Comparison of ENCODE assay signal across 8 cellular contexts in genomic region chr17:50210249-50211225, GRCh38. TPM values are rescaled to one million over a fixed set of nuclear protein-coding genes. Genes with fewer than 3 reads are reported as not detected.
DNase-seq lines count a peak whose midpoint lies in the region; ATAC-seq and TF ChIP-seq lines count a peak whose summit lies in the region.

No MANE protein-coding gene starts in this region.

- H3K4me2 ChIP-seq in fibroblast of lung (ENCODE audit: extremely low read depth, insufficient read depth, low read length) = peak overlapping the region; percentile 93

- H3K36me3 ChIP-seq in Peyer's patch = no peaks in the 10 kb centered on the region
- no peaks in the 10 kb centered on the region for H3K36me3 ChIP-seq in fibroblast of lung (ENCODE audit: control insufficient read depth, insufficient read depth, low read length)

- H3K27me3 ChIP-seq in Peyer's patch = no peaks in the 10 kb centered on the region
- H3K27me3 ChIP-seq in fibroblast of lung (ENCODE audit: control insufficient read depth, insufficient read depth, low read length) = no peaks in the 10 kb centered on the region

- no peak for TF ChIP-seq CTCF in Peyer's patch (IDR thresholded peaks at IDR 0.05)
- TF ChIP-seq CTCF in fibroblast of lung (conservative IDR thresholded peaks at IDR 0.05 in 1 of 2, IDR thresholded peaks at IDR 0.05 in 1 of 2; ENCODE audit: low read depth in 1 of 2, low read length in 2 of 2) = no peak

- no peaks in the 10 kb centered on the region for H3K79me2 ChIP-seq in fibroblast of lung (ENCODE audit: control insufficient read depth, insufficient read depth, low read length)

- H3K9me3 ChIP-seq in Peyer's patch = no peaks in the 10 kb centered on the region
- H3K9me3 ChIP-seq in fibroblast of lung (ENCODE audit: control insufficient read depth, insufficient read depth, low read depth, low read length) = no peaks in the 10 kb centered on the region

- no peak for TF ChIP-seq POLR2A in Peyer's patch (IDR thresholded peaks at IDR 0.05)

- no peak overlapping the region for H2AFZ ChIP-seq in fibroblast of lung (ENCODE audit: low read length)

- H3K4me1 ChIP-seq in Peyer's patch (peaks cover 0 to 35% (median 0%) of the 10 kb centered on the region in 4 donors), fibroblast of lung (ENCODE audit: control insufficient read depth, extremely low read depth, insufficient read depth, low read length) (peaks cover 57% of the 10 kb centered on the region)

- H3K27ac ChIP-seq in Peyer's patch (peak overlapping the region; percentile 60 to 90 (median 80)), fibroblast of lung (ENCODE audit: insufficient read depth, low read length) (peak overlapping the region; percentile 100)

- H3K9ac ChIP-seq in fibroblast of lung (ENCODE audit: insufficient read depth, low read length) = peak overlapping the region; percentile 88

- no peak for ATAC-seq in GM19463 (IDR thresholded peaks at IDR 0.05; ENCODE audit: unreplicated experiment)

- no peaks in the 10 kb centered on the region for H4K20me1 ChIP-seq in fibroblast of lung (ENCODE audit: control insufficient read depth, extremely low read depth, insufficient read depth, low read length)

- H3K4me3 ChIP-seq in Peyer's patch (no peak overlapping the region), fibroblast of lung (replicated peaks in 1 of 4; ENCODE audit: control extremely low read depth in 1 of 4, insufficient read depth in 1 of 4, low read depth in 3 of 4, low read length in 4 of 4) (peak overlapping the region; percentile 30 to 52 (median 38))

- DNase-seq in AG20443 (ENCODE audit: low spot score) (peak; percentile 88), Peyer's patch (peak in 2 of 3 donors; percentile 53 to 73), fibroblast of lung (ENCODE audit: low read depth in 2 of 2) (peak; percentile 98 to 99), non-pigmented ciliary epithelial cell (ENCODE audit: low read depth) (peak; percentile 95), NCI-H69 (lab: John Stamatoyannopoulos, UW) (no peak), NCI-H1105 (lab: John Stamatoyannopoulos, UW) (no peak)
- no peak for DNase-seq in activated naive CD4-positive, alpha-beta T cell treated with anti-CD3 and anti-CD28 coated beads, Interleukin-2, amount 50 U/mL, for 16 hours

RNA-seq across cellular contexts. Expression of gene COL1A1, which starts 9.1 kb away (rescaled TPM):
- total RNA-seq in Peyer's patch (100 to 1,000 TPM in 1 of 4 donors, 10 to 100 TPM in 3; 11.3 to 287 (median 31.9) TPM), fibroblast of lung (577 and 584 TPM in 2 replicates)
- polyA plus RNA-seq in fibroblast of lung = 541 and 604 TPM in 2 replicates
- polyA plus RNA-seq in fibroblast of lung (2012) = 2,129 and 2,873 TPM in 2 replicates
- 7,488 and 12,203 TPM in 2 replicates for polyA minus RNA-seq in fibroblast of lung (ENCODE audit: low replicate concordance)

RNA-seq across cellular contexts. Expression of gene SGCA, which starts 44.7 kb away (rescaled TPM):
- total RNA-seq in Peyer's patch (1 to 10 TPM in 3 of 4 donors, not detected in 1; 2.9 to 3.5 (median 3.5) TPM), fibroblast of lung (4.1 and 4.3 TPM in 2 replicates)
- 1.4 and 1.6 TPM in 2 replicates for polyA plus RNA-seq in fibroblast of lung
- 5.2 and 8.8 TPM in 2 replicates for polyA plus RNA-seq in fibroblast of lung (2012)
- 1.7 and 5.6 TPM in 2 replicates for polyA minus RNA-seq in fibroblast of lung (ENCODE audit: low replicate concordance)

Comparison
In these comparisons a context has a peak if more than half of its experiments do, and no peak if none do; other contexts are left out.
1. DNase-seq: peak in AG20443 (single experiment), Peyer's patch (2 of 3), fibroblast of lung (2 of 2) and non-pigmented ciliary epithelial cell (single experiment); none in NCI-H69 (single experiment), activated naive CD4-positive, alpha-beta T cell treated with anti-CD3 and anti-CD28 coated beads, Interleukin-2, amount 50 U/mL, for 16 hours (single experiment) and NCI-H1105 (single experiment).
2. H3K4me3 ChIP-seq: peak in fibroblast of lung (4 of 4); none in Peyer's patch (0 of 4).